In the genomic region with DNA sequence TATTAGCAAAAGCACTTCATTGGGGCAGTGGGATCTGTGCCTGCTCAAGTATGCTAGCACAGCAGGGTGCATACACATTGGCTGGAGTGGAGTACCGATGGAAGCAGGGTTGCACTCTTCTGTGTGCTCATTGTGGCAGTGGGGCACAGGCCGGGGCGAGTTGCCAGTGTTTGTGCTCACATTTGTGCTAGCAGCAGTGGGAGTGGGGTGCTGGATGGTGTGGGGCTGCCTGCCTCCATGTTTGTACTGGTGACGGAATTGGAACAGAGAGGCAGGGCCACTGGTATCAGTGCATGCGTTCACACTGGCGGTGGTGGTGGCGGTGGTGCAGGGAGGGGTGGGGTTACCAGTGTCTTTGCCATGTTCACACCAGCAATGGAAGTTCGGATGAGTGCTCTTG, we compare ENCODE assay signal across 23 cellular contexts.
DNase-seq lines count a peak whose midpoint lies in the region; ATAC-seq, FAIRE-seq and TF ChIP-seq lines count a peak whose summit lies in the region.
"Had no signal": no experiment of that assay in that cellular context is flagged by ENCODE, and none has a peak within 500 bp of the region (broad histone marks: within the 10 kb centered on the region; RNA-seq: fewer than 3 reads in every experiment).

No MANE protein-coding gene starts in this region.

- TF ChIP-seq POLR2A in H54 (IDR thresholded peaks at IDR 0.05; ENCODE audit: low read depth, low read length): 0 out of 2 replicates have a peak, but pooled peaks have one; percentile 6

- no peaks in the 10 kb centered on the region for H3K79me1 ChIP-seq in neuronal stem cell (ENCODE audit: low read depth, low read length)

- H2BK15ac ChIP-seq in neuronal stem cell (ENCODE audit: low read length): no peak overlapping the region

- no peaks in the 10 kb centered on the region for H3K9me2 ChIP-seq in hepatocyte (replicated peaks; ENCODE audit: insufficient read depth)

- H2BK12ac ChIP-seq in neuronal stem cell (ENCODE audit: low read length): peak overlapping the region; percentile 41

- no peaks in the 10 kb centered on the region for H3K27me3 ChIP-seq in neuronal stem cell (ENCODE audit: control insufficient read depth in 3 of 3, insufficient read depth in 3 of 3, low read depth in 1 of 3, low read length in 3 of 3)
- H3K27me3 ChIP-seq in hepatocyte: no peaks in the 10 kb centered on the region

- DNase-seq in Right ventricle myocardium inferior (ENCODE audit: missing footprints): peak; percentile 37
- no peak for DNase-seq in left ventricle myocardium superior
- DNase-seq in H54 (ENCODE audit: insufficient read length, low spot score): no peak
- no peak for DNase-seq in neuronal stem cell (ENCODE audit: low spot score)
- peak; percentile 53 for DNase-seq in type B pancreatic cell (ENCODE audit: extremely low spot score, unreplicated experiment)
- no peak for DNase-seq in hepatocyte (ENCODE audit: low spot score)
- DNase-seq in NCI-H526 treated with DMSO at 0.1 percent for 48 hours (lab: John Stamatoyannopoulos, UW): no peak
- DNase-seq: AML-193; Caco-2; CD4-positive, alpha-beta T cell; H7; HFFc6 had no signal

- TF ChIP-seq CTCF in type B pancreatic cell (conservative IDR thresholded peaks at IDR 0.05) (no peak), hepatocyte (IDR thresholded peaks at IDR 0.05; ENCODE audit: poor library complexity) (no peak)

- H3K4me1 ChIP-seq in neuronal stem cell (ENCODE audit: control insufficient read depth in 2 of 2, insufficient read depth in 1 of 2, low read depth in 1 of 2, low read length in 2 of 2) (no peaks in the 10 kb centered on the region), hepatocyte (ENCODE audit: insufficient read depth) (no peaks in the 10 kb centered on the region)
- H3K4me1 ChIP-seq: A549, Caco-2 had no signal

- no peak overlapping the region for H4K8ac ChIP-seq in neuronal stem cell (ENCODE audit: low read depth, low read length)

- H3K27ac ChIP-seq in neuronal stem cell (replicated peaks; ENCODE audit: low read length) (no peak overlapping the region), hepatocyte (no peak overlapping the region)
- H3K27ac ChIP-seq: 22Rv1, A549, C4-2B, HL-60 had no signal

- no peaks in the 10 kb centered on the region for H3K36me3 Mint-ChIP-seq in type B pancreatic cell

- H3K9me3 ChIP-seq in neuronal stem cell (replicated peaks in 1 of 2; ENCODE audit: control insufficient read depth in 2 of 2, insufficient read depth in 1 of 2, low read depth in 1 of 2, low read length in 2 of 2) (no peaks in the 10 kb centered on the region), hepatocyte (ENCODE audit: low read depth) (no peaks in the 10 kb centered on the region)
- H3K9me3 ChIP-seq: A549, Caco-2 had no signal

- no peaks in the 10 kb centered on the region for H3K79me2 ChIP-seq in hepatocyte

- H4K20me1 ChIP-seq in hepatocyte (ENCODE audit: insufficient read depth, poor library complexity, severe bottlenecking): no peaks in the 10 kb centered on the region

- H3K9me3 Mint-ChIP-seq in type B pancreatic cell: no peaks in the 10 kb centered on the region
- H3K9me3 Mint-ChIP-seq: CD4-positive, alpha-beta T cell; GM23338 had no signal

- no peaks in the 10 kb centered on the region for H3K4me1 Mint-ChIP-seq in type B pancreatic cell (ENCODE audit: unreplicated experiment)
- H3K4me1 Mint-ChIP-seq: GM23338 had no signal

- no peaks in the 10 kb centered on the region for H3K27me3 Mint-ChIP-seq in type B pancreatic cell

- H2AK5ac ChIP-seq in neuronal stem cell (ENCODE audit: low read depth, low read length): no peak overlapping the region

- H3K36me3 ChIP-seq in neuronal stem cell (replicated peaks in 1 of 2; ENCODE audit: control insufficient read depth in 2 of 2, insufficient read depth in 2 of 2, low read length in 2 of 2) (no peaks in the 10 kb centered on the region), hepatocyte (replicated peaks; ENCODE audit: insufficient read depth, low read depth) (no peaks in the 10 kb centered on the region)

- no peak overlapping the region for H3K4me2 ChIP-seq in neuronal stem cell (ENCODE audit: insufficient read depth, low read length, poor library complexity, severe bottlenecking)
- H3K4me2 ChIP-seq in hepatocyte: no peak overlapping the region
- H3K4me2 ChIP-seq: A549, GM23338 had no signal

- ATAC-seq in Right ventricle myocardium inferior (no peak), left ventricle myocardium superior (no peak), GM21529 (IDR thresholded peaks at IDR 0.05; ENCODE audit: unreplicated experiment) (no peak)
- ATAC-seq: A549, GM23338, HCT116 had no signal

- intact Hi-C loops in Right ventricle myocardium inferior (cut with DNase I): no loop called here
- intact Hi-C loops in left ventricle myocardium superior (cut with micrococcal nuclease): no loop called here

- FAIRE-seq in H54 (lab: Jason Lieb, UNC): no peak
- FAIRE-seq: A549, D721Med, G401.6, GM12891, GM18507 had no signal

- no peak overlapping the region for H3K4me3 Mint-ChIP-seq in type B pancreatic cell
- H3K4me3 Mint-ChIP-seq: CD4-positive, alpha-beta T cell; GM23338; HFFc6 had no signal

- WGBS in neuronal stem cell (ENCODE audit: extremely low coverage in 2 of 2, insufficient read length in 2 of 2, insufficient replicate concordance in 1 of 2), 2 donors: no CpG with 5 or more reads among the region's 8 CpGs
- WGBS in hepatocyte (ENCODE audit: low lambda C conversion rate, missing lambda C conversion rate): 92% methylated on average over 8 of the region's 8 CpGs

- H3K18ac ChIP-seq in neuronal stem cell (ENCODE audit: low read length): peak overlapping the region; percentile 57

- H3K4me3 ChIP-seq in neuronal stem cell (ENCODE audit: low read length in 2 of 2) (peak overlapping the region in 1 of 2 donors; percentile 3), hepatocyte (no peak overlapping the region)
- H3K4me3 ChIP-seq: A549, GM23338 had no signal

- peak overlapping the region; percentile 71 for H3K14ac ChIP-seq in neuronal stem cell (ENCODE audit: low read length)

- H3K23ac ChIP-seq in neuronal stem cell (ENCODE audit: low read depth, low read length, poor library complexity): peak overlapping the region; percentile 75

- no peak overlapping the region for H2BK5ac ChIP-seq in neuronal stem cell (ENCODE audit: low read length)

- H2BK120ac ChIP-seq in neuronal stem cell (ENCODE audit: low read depth, low read length): peak overlapping the region; percentile 36

- H3K27ac Mint-ChIP-seq in type B pancreatic cell: no peak overlapping the region
- H3K27ac Mint-ChIP-seq: CD4-positive, alpha-beta T cell; GM23338; HFFc6 had no signal

- peak overlapping the region; percentile 12 for H4K91ac ChIP-seq in neuronal stem cell (ENCODE audit: low read depth, low read length, poor library complexity)

- no peak overlapping the region for H3K9ac ChIP-seq in neuronal stem cell (ENCODE audit: low read depth, low read length, poor library complexity)

- no peak overlapping the region for H2AFZ ChIP-seq in neuronal stem cell (ENCODE audit: low read length)
- no peak overlapping the region for H2AFZ ChIP-seq in hepatocyte
- H2AFZ ChIP-seq: GM23338 had no signal

- peak overlapping the region; percentile 89 for H3K4ac ChIP-seq in neuronal stem cell (ENCODE audit: low read length)

Comparison
In these comparisons a context has a peak if more than half of its experiments do, and no peak if none do; other contexts are left out.
1. DNase-seq: peak in Right ventricle myocardium inferior (single experiment) and type B pancreatic cell (single experiment); none in left ventricle myocardium superior (single experiment), H54 (single experiment), neuronal stem cell (single experiment), hepatocyte (single experiment) and NCI-H526 treated with DMSO at 0.1 percent for 48 hours (single experiment).